9 cellular contexts compared by ENCODE assay signal in the genomic region with DNA sequence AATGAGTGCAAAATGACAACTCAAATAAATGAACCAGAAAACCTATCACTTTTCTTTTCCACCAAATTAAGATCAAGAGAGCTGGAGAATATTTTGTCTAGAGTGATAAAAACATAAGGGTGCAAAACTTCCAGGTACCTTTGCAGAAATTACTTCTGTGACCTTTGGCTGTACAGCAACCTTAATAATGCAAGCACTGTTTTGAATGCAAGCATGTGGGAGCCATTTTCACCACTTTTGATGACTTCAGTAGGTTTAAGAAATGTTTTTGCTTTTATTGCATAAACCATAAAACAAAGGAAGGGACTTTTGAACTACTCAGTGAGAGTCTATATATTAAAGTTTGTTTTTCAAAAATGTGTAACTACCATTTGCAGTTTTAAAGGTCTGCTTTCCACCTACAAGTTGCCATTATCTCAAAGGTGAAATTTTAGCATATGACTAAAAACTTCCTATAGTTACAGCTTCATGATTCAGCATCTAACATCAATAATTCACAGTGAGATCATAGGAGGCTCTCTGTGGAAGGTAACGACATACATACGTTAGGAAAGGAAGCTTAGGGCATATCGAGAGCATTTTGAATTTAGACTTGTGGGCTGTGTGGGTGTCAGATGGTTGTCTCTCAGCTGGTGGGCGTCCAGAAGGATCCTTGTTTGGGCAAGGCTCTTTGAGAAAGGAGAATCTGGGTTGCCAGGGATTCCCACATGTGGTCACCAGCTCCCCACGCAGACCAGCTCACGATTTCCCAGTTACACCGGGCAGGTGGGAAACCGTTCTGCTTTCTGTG. TPM values are rescaled to one million over a fixed set of nuclear protein-coding genes. Genes with fewer than 3 reads are reported as not detected.
DNase-seq lines count a peak whose midpoint lies in the region; ATAC-seq and TF ChIP-seq lines count a peak whose summit lies in the region.
"Had no signal": no experiment of that assay in that cellular context is flagged by ENCODE, and none has a peak within 500 bp of the region (broad histone marks: within the 10 kb centered on the region; RNA-seq: fewer than 3 reads in every experiment).

No MANE protein-coding gene starts in this region.

- TF ChIP-seq CTCF in hepatocyte (IDR thresholded peaks at IDR 0.05; ENCODE audit: poor library complexity) = no peak

- ATAC-seq in GM21390 (IDR thresholded peaks at IDR 0.05; ENCODE audit: unreplicated experiment) (no peak), GM21423 (IDR thresholded peaks at IDR 0.05; ENCODE audit: unreplicated experiment) (no peak)

- H3K9me3 ChIP-seq in HUES64 (ENCODE audit: insufficient read depth, low read depth, low read length) (no peaks in the 10 kb centered on the region), hepatocyte (ENCODE audit: low read depth) (no peaks in the 10 kb centered on the region)
- H3K9me3 ChIP-seq: mucosa of descending colon had no signal

- peak; percentile 9 for DNase-seq in Ammon's horn (ENCODE audit: low spot score)
- DNase-seq in activated T-cell treated with anti-CD3 and anti-CD28 coated beads, Interleukin-2, amount 50 U/mL, for 48 hours = peak; percentile 66 to 71
- no peak for DNase-seq in hepatocyte (ENCODE audit: low spot score)
- peak; percentile 59 for DNase-seq in stimulated activated CD4-positive, alpha-beta T cell treated with anti-CD3 and anti-CD28 coated beads, Interleukin-1b, Interleukin-23, amount 100 ng/mL, for 48 hours
- DNase-seq in epidermal melanocyte (ENCODE audit: insufficient read length, low spot score) = no peak

- no peak overlapping the region for H3K9ac ChIP-seq in HUES64 (ENCODE audit: low read depth, low read length)

- H3K79me2 ChIP-seq in hepatocyte = peaks cover 12% of the 10 kb centered on the region

- H2AFZ ChIP-seq in hepatocyte = no peak overlapping the region

- 74% methylated on average over 8 of the region's 8 CpGs for WGBS in HUES64
- 56% methylated on average over 8 of the region's 8 CpGs for WGBS in hepatocyte (ENCODE audit: low lambda C conversion rate, missing lambda C conversion rate)

- H3K36me3 ChIP-seq in HUES64 (ENCODE audit: insufficient read depth, low read length) (peaks cover 21% of the 10 kb centered on the region), hepatocyte (replicated peaks; ENCODE audit: insufficient read depth, low read depth) (no peaks in the 10 kb centered on the region)

- H3K27me3 ChIP-seq in HUES64 (ENCODE audit: insufficient read depth, low read length) (no peaks in the 10 kb centered on the region), hepatocyte (no peaks in the 10 kb centered on the region)

- peaks cover 3% of the 10 kb centered on the region for H4K20me1 ChIP-seq in hepatocyte (ENCODE audit: insufficient read depth, poor library complexity, severe bottlenecking)

- H3K9me2 ChIP-seq in hepatocyte (replicated peaks; ENCODE audit: insufficient read depth) = no peaks in the 10 kb centered on the region

- peak overlapping the region; percentile 32 for H3K4me3 ChIP-seq in HUES64 (ENCODE audit: low read length)
- no peak overlapping the region for H3K4me3 ChIP-seq in hepatocyte
- H3K4me3 ChIP-seq: mucosa of descending colon had no signal

- H3K4me2 ChIP-seq in hepatocyte = peak overlapping the region; percentile 71

- H3K4me1 ChIP-seq in HUES64 (ENCODE audit: insufficient read depth, low read length) = peaks cover 24% of the 10 kb centered on the region
- H3K4me1 ChIP-seq in hepatocyte (ENCODE audit: insufficient read depth) = peaks cover 15% of the 10 kb centered on the region

- no peak overlapping the region for H3K27ac ChIP-seq in HUES64 (ENCODE audit: low read depth, low read length)
- peak overlapping the region; percentile 72 for H3K27ac ChIP-seq in hepatocyte

RNA-seq across cellular contexts. Expression of a gene that starts 1.1 kb away (rescaled TPM):
- polyA plus RNA-seq in HUES64 (2013, experiment 1 of 2) = 12.3 TPM
- polyA plus RNA-seq in HUES64 (2013, experiment 2 of 2) = 14.5 TPM
- 90.5 and 93.1 TPM in 2 replicates for total RNA-seq in hepatocyte
- 175 and 178 TPM in 2 replicates for polyA plus RNA-seq in hepatocyte

Comparison
In these comparisons a context has a peak if more than half of its experiments do, and no peak if none do; other contexts are left out.
1. DNase-seq: peak in Ammon's horn (single experiment), activated T-cell treated with anti-CD3 and anti-CD28 coated beads, Interleukin-2, amount 50 U/mL, for 48 hours (2 of 2) and stimulated activated CD4-positive, alpha-beta T cell treated with anti-CD3 and anti-CD28 coated beads, Interleukin-1b, Interleukin-23, amount 100 ng/mL, for 48 hours (single experiment); none in hepatocyte (single experiment) and epidermal melanocyte (single experiment).